In genomic region chr20:58888521-58889333, GRCh38 we compare ENCODE assay signal across 8 cellular contexts. TPM values are rescaled to one million over a fixed set of nuclear protein-coding genes. Genes with fewer than 3 reads are reported as not detected.
A peak's percentile ranks its signal among the peaks of the same experiment; 100 is the strongest.
DNase-seq lines count a peak whose midpoint lies in the region; ATAC-seq and TF ChIP-seq lines count a peak whose summit lies in the region.

No MANE protein-coding gene starts in this region.

- TF ChIP-seq POLR2A in right lobe of liver (IDR thresholded peaks at IDR 0.05) = peak; percentile 97

- in situ Hi-C loops in ACHN (cut with HindIII; ENCODE audit: low pct_ligation_motif_present, low pct_unique_long_range_greater_than_20kb, low sequenced_read_pairs) = no loop called here

- peak overlapping the region; percentile 44 to 81 (median 57) for H3K27ac ChIP-seq in right lobe of liver

- WGBS in right lobe of liver (ENCODE audit: insufficient coverage, low coverage, low lambda C conversion rate, missing lambda C conversion rate) = 64% methylated on average over 31 of the region's 101 CpGs

- no peaks in the 10 kb centered on the region for H3K9me3 ChIP-seq in right lobe of liver

- peak; percentile 76 for DNase-seq in NCI-H2227 treated with DMSO at 0.1 percent for 48 hours (lab: John Stamatoyannopoulos, UW)
- DNase-seq in activated CD4-positive, alpha-beta T cell treated with anti-CD3 and anti-CD28 coated beads, Interleukin-2, amount 50 U/mL, for 1 hour = peak; percentile 81
- peak; percentile 84 for DNase-seq in dermis blood vessel endothelial cell
- peak; percentile 83 to 88 (median 84) for DNase-seq in right lobe of liver
- peak; percentile 75 to 81 for DNase-seq in stimulated activated CD4-positive, alpha-beta T cell treated with anti-CD3 and anti-CD28 coated beads, Interleukin-4, amount 100 ng/mL, for 4 hours
- DNase-seq in ACHN = no peak

- peak; percentile 43 for ATAC-seq in GM18517 (IDR thresholded peaks at IDR 0.05; ENCODE audit: unreplicated experiment)
- peak; percentile 37 for ATAC-seq in HG03045 (IDR thresholded peaks at IDR 0.05; ENCODE audit: unreplicated experiment)
- peak; percentile 62 to 73 (median 66) for ATAC-seq in right lobe of liver

- TF ChIP-seq CTCF in right lobe of liver (IDR thresholded peaks at IDR 0.05) = no peak

- H3K27me3 ChIP-seq in right lobe of liver = no peaks in the 10 kb centered on the region

- peak overlapping the region; percentile 44 to 71 (median 54) for H3K4me3 ChIP-seq in right lobe of liver

- H3K4me1 ChIP-seq in right lobe of liver = peaks cover 0 to 10% (median 4%) of the 10 kb centered on the region in 4 donors

- intact Hi-C loops in right lobe of liver (cut with DNase I) = loop anchor here in 1 of 2 donors (10.0 kb wide), 1 partner anchor 156 kb away; the partner anchor contains the start of gene PRELID3B

- H3K36me3 ChIP-seq in right lobe of liver = no peaks in the 10 kb centered on the region

RNA-seq across cellular contexts. Expression of gene GNAS, which starts 36.2 kb away (rescaled TPM):
- 365 and 726 TPM in 2 replicates for total RNA-seq in dermis blood vessel endothelial cell
- 100 to 1,000 TPM; 254 to 400 (median 287) TPM for total RNA-seq in right lobe of liver

RNA-seq across cellular contexts. Expression of gene GNAS-AS1, which starts 38.0 kb away (rescaled TPM):
- total RNA-seq in dermis blood vessel endothelial cell (not detected in 2 replicates), right lobe of liver (under 1 TPM in 3 of 6 experiments, not detected in 3; 0.23 to 0.37 (median 0.27) TPM)
